1 cellular context compared by ENCODE assay signal in genomic region chr2:37962018-37962739, GRCh38.
A peak's percentile ranks its signal among the peaks of the same experiment; 100 is the strongest.
TF ChIP-seq lines count a peak whose summit lies in the region.

No MANE protein-coding gene starts in this region.

TF ChIP-seq in K562, 482 proteins besides CTCF, POLR2A, EP300 and RAD21:
- TF ChIP-seq FOXA3 (CRISPR knock-in tag; conservative IDR thresholded peaks at IDR 0.05 in 1 of 2, IDR thresholded peaks at IDR 0.05 in 1 of 2) (peak; percentile 36 to 46; a peak in 1 of 4 replicates), YY1 (IDR thresholded peaks at IDR 0.05; ENCODE audit: borderline replicate concordance in 1 of 3, control insufficient read depth in 1 of 3, extremely low read depth in 1 of 3, insufficient read depth in 3 of 3, insufficient read length in 1 of 3, insufficient replicate concordance in 2 of 3, low read depth in 1 of 3, low read length in 2 of 3) (peak in 2 of 3 experiments; percentile 15 to 53)
